ENCODE assay signal across 19 cellular contexts in the genomic region with DNA sequence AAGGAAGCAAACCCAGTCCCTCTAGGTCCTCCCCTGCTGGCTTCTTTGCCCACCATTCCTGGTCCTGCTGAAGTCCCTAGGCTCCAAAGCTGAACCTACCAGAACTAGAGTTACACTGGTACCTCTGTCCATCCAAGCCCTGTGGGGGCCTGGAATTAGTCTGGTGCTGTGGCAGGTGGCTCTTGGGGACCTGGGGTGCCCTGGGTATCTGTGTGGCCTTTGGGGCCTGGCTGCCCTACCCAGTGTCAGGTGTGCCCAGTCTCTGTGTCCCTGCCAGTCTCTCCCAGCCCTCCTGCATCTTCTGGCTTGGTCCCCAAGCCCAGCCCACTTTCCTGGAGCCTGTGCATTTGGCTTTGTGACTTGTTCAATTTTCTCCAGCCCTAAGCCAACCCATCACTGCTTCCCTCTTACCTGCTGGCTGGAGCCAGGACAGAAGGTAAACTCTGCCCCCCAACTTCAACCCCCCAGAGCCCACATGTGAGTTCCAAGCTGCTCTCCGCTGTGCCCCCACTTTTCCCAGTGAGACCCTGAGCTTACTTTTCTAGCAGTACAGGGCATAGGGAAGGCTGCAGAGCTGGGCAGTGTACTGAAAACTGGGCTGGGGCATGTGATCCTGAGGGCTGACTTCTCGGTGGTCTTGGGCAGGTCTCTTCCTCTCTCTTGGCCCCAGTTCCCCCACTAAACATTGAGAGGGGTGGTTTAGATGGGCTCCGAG. TPM values are rescaled to one million over a fixed set of nuclear protein-coding genes. Genes with fewer than 3 reads are reported as not detected.
"Had no signal": no experiment of that assay in that cellular context is flagged by ENCODE, and none has a peak within 500 bp of the region (broad histone marks: within the 10 kb centered on the region; RNA-seq: fewer than 3 reads in every experiment).

No MANE protein-coding gene starts in this region.

- H3K36me3 Mint-ChIP-seq: memory B cell; natural killer cell treated with Interleukin-12 subunit alpha and Interleukin-12 subunit beta and Interleukin-15 and Interleukin-18, amount 100 ng/mL, for 72 hours; stimulated activated effector memory CD8-positive, alpha-beta T cell treated with anti-CD3 and anti-CD28 coated beads, Interleukin-12 subunit alpha, Interleukin-12 subunit beta, amount 100 ng/mL, for 72 hours had no signal

- H3K36me3 ChIP-seq: cardiac muscle cell, gastroesophageal sphincter had no signal

- H3K9me3 ChIP-seq: gastroesophageal sphincter had no signal

- H3K27me3 Mint-ChIP-seq: activated T-cell treated with anti-CD3 and anti-CD28 coated beads, Interleukin-2, amount 50 U/mL, for 24 hours had no signal

- H3K27me3 ChIP-seq: cardiac muscle cell, gastroesophageal sphincter, hepatocyte had no signal

- H3K27ac ChIP-seq: cardiac muscle cell, epithelial cell of prostate, hepatocyte had no signal

- H3K4me1 Mint-ChIP-seq: activated B cell treated with CpG ODN at 0.5 μM for 24 hours; memory B cell; stimulated activated effector memory CD8-positive, alpha-beta T cell treated with anti-CD3 and anti-CD28 coated beads, Interleukin-12 subunit alpha, Interleukin-12 subunit beta, amount 100 ng/mL, for 72 hours had no signal

- H3K27ac Mint-ChIP-seq: activated B cell treated with CpG ODN at 0.5 μM for 24 hours; activated T-cell treated with anti-CD3 and anti-CD28 coated beads, Interleukin-2, amount 50 U/mL, for 24 hours; effector memory CD8-positive, alpha-beta T cell; memory B cell; natural killer cell treated with Interleukin-12 subunit alpha and Interleukin-12 subunit beta and Interleukin-15 and Interleukin-18, amount 100 ng/mL, for 72 hours; stimulated activated effector memory CD8-positive, alpha-beta T cell treated with anti-CD3 and anti-CD28 coated beads, Interleukin-12 subunit alpha, Interleukin-12 subunit beta, amount 100 ng/mL, for 72 hours; T-helper 17 cell had no signal

- DNase-seq: activated B cell treated with CpG ODN at 0.5 μM for 24 hours; activated CD4-positive, alpha-beta T cell treated with anti-CD3 and anti-CD28 coated beads, Interleukin-2, amount 50 U/mL, for 1 hour; activated gamma-delta T cell; activated T-cell treated with anti-CD3 and anti-CD28 coated beads, Interleukin-2, amount 50 U/mL, for 24 hours; cortex of kidney; effector memory CD8-positive, alpha-beta T cell; retina; SIG-M5; T-helper 17 cell; trophoblast cell had no signal

- ATAC-seq: effector memory CD8-positive, alpha-beta T cell; gastroesophageal sphincter; natural killer cell treated with Interleukin-12 subunit alpha and Interleukin-12 subunit beta and Interleukin-15 and Interleukin-18, amount 100 ng/mL, for 72 hours; stimulated activated effector memory CD8-positive, alpha-beta T cell treated with anti-CD3 and anti-CD28 coated beads, Interleukin-12 subunit alpha, Interleukin-12 subunit beta, amount 100 ng/mL, for 72 hours; T-helper 17 cell had no signal

- H3K4me3 ChIP-seq: cardiac muscle cell, gastroesophageal sphincter, hepatocyte, smooth muscle cell had no signal

- H3K9me3 Mint-ChIP-seq: activated B cell treated with CpG ODN at 0.5 μM for 24 hours; activated T-cell treated with anti-CD3 and anti-CD28 coated beads, Interleukin-2, amount 50 U/mL, for 24 hours; effector memory CD8-positive, alpha-beta T cell; memory B cell; natural killer cell treated with Interleukin-12 subunit alpha and Interleukin-12 subunit beta and Interleukin-15 and Interleukin-18, amount 100 ng/mL, for 72 hours; stimulated activated effector memory CD8-positive, alpha-beta T cell treated with anti-CD3 and anti-CD28 coated beads, Interleukin-12 subunit alpha, Interleukin-12 subunit beta, amount 100 ng/mL, for 72 hours had no signal

- H3K4me3 Mint-ChIP-seq: activated B cell treated with CpG ODN at 0.5 μM for 24 hours; activated T-cell treated with anti-CD3 and anti-CD28 coated beads, Interleukin-2, amount 50 U/mL, for 24 hours; effector memory CD8-positive, alpha-beta T cell; memory B cell; natural killer cell treated with Interleukin-12 subunit alpha and Interleukin-12 subunit beta and Interleukin-15 and Interleukin-18, amount 100 ng/mL, for 72 hours; stimulated activated effector memory CD8-positive, alpha-beta T cell treated with anti-CD3 and anti-CD28 coated beads, Interleukin-12 subunit alpha, Interleukin-12 subunit beta, amount 100 ng/mL, for 72 hours; T-helper 17 cell had no signal

RNA-seq across cellular contexts. Expression of a gene that starts 28.3 kb away (rescaled TPM):
- total RNA-seq: activated B cell treated with CpG ODN at 0.5 μM for 24 hours; hepatocyte; natural killer cell treated with Interleukin-12 subunit alpha and Interleukin-12 subunit beta and Interleukin-15 and Interleukin-18, amount 100 ng/mL, for 72 hours; osteoblast; smooth muscle cell; T-helper 17 cell had no signal
- polyA plus RNA-seq: hepatocyte, smooth muscle cell had no signal

RNA-seq across cellular contexts. Expression of a gene that starts 42.2 kb away (rescaled TPM):
- total RNA-seq: smooth muscle cell had no signal
- polyA plus RNA-seq: hepatocyte, smooth muscle cell had no signal

RNA-seq across cellular contexts. Expression of a gene that starts 45.5 kb away (rescaled TPM):
- total RNA-seq: activated B cell treated with CpG ODN at 0.5 μM for 24 hours; gastroesophageal sphincter; hepatocyte; natural killer cell treated with Interleukin-12 subunit alpha and Interleukin-12 subunit beta and Interleukin-15 and Interleukin-18, amount 100 ng/mL, for 72 hours; osteoblast; smooth muscle cell; T-helper 17 cell had no signal
- polyA plus RNA-seq: hepatocyte, smooth muscle cell had no signal
